1 cellular context compared by ENCODE assay signal in the genomic region with DNA sequence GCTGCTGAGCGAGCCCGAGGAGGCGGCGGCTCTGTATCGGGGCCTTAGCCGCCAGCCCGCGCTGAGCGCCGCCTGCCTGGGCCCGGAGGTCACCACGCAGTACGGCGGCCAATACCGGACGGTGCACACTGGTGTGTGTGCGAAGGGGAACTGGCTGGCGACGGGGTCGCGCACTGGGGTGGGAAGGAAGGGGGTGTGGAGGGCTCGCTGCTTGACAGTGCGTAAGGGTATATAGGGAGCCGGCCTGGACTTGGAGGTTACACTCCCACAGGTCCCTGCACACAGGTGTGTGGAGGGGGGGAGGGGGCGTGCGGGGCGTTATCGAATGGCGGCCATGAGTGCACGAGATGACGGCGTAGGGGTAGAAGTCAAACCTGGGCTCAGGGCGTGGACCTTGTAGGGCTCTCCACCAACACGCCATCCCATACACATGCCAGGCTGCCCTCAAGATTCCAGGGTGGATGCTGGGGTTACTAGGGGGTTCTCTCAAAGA.
TF ChIP-seq lines count a peak whose summit lies in the region.

No MANE protein-coding gene starts in this region.

TF ChIP-seq in HepG2, 621 proteins besides CTCF, POLR2A, EP300 and RAD21 (continued from another document and continues in another):
- TF ChIP-seq, protein P1, sequence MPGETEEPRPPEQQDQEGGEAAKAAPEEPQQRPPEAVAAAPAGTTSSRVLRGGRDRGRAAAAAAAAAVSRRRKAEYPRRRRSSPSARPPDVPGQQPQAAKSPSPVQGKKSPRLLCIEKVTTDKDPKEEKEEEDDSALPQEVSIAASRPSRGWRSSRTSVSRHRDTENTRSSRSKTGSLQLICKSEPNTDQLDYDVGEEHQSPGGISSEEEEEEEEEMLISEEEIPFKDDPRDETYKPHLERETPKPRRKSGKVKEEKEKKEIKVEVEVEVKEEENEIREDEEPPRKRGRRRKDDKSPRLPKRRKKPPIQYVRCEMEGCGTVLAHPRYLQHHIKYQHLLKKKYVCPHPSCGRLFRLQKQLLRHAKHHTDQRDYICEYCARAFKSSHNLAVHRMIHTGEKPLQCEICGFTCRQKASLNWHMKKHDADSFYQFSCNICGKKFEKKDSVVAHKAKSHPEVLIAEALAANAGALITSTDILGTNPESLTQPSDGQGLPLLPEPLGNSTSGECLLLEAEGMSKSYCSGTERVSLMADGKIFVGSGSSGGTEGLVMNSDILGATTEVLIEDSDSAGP (CRISPR knock-in tag; IDR thresholded peaks at IDR 0.05; ENCODE audit: borderline replicate concordance) = peak; percentile 44; the same call in 1 of the 2 replicates
- TF ChIP-seq, protein P2, sequence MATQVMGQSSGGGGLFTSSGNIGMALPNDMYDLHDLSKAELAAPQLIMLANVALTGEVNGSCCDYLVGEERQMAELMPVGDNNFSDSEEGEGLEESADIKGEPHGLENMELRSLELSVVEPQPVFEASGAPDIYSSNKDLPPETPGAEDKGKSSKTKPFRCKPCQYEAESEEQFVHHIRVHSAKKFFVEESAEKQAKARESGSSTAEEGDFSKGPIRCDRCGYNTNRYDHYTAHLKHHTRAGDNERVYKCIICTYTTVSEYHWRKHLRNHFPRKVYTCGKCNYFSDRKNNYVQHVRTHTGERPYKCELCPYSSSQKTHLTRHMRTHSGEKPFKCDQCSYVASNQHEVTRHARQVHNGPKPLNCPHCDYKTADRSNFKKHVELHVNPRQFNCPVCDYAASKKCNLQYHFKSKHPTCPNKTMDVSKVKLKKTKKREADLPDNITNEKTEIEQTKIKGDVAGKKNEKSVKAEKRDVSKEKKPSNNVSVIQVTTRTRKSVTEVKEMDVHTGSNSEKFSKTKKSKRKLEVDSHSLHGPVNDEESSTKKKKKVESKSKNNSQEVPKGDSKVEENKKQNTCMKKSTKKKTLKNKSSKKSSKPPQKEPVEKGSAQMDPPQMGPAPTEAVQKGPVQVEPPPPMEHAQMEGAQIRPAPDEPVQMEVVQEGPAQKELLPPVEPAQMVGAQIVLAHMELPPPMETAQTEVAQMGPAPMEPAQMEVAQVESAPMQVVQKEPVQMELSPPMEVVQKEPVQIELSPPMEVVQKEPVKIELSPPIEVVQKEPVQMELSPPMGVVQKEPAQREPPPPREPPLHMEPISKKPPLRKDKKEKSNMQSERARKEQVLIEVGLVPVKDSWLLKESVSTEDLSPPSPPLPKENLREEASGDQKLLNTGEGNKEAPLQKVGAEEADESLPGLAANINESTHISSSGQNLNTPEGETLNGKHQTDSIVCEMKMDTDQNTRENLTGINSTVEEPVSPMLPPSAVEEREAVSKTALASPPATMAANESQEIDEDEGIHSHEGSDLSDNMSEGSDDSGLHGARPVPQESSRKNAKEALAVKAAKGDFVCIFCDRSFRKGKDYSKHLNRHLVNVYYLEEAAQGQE (IDR thresholded peaks at IDR 0.05; ENCODE audit: borderline replicate concordance in 1 of 2, low read depth in 1 of 2, low read length in 2 of 2) = no peak
- TF ChIP-seq NPAS2 (CRISPR knock-in tag; IDR thresholded peaks at IDR 0.05; ENCODE audit: borderline replicate concordance) (no peak), HNRNPL (IDR thresholded peaks at IDR 0.05; ENCODE audit: low read depth, low read length) (no peak), ZNF431 (CRISPR knock-in tag; IDR thresholded peaks at IDR 0.05; ENCODE audit: borderline replicate concordance, low read depth) (peak; percentile 70; the same call in 1 of the 2 replicates), ZNF224 (CRISPR knock-in tag; IDR thresholded peaks at IDR 0.05) (no peak), XRCC5 (optimal IDR thresholded peaks at IDR 0.05; ENCODE audit: low read length) (peak; percentile 3), GABPB1 (CRISPR knock-in tag; IDR thresholded peaks at IDR 0.05) (no peak; the same call in 1 of the 2 replicates), HNRNPLL (IDR thresholded peaks at IDR 0.05; ENCODE audit: low read depth, low read length, poor library complexity, severe bottlenecking) (peak; percentile 9), YEATS4 (CRISPR knock-in tag; IDR thresholded peaks at IDR 0.05; ENCODE audit: borderline replicate concordance) (no peak), NR2C2 (CRISPR knock-in tag; IDR thresholded peaks at IDR 0.05; ENCODE audit: borderline replicate concordance) (no peak), NFE2L1 (CRISPR knock-in tag; IDR thresholded peaks at IDR 0.05; ENCODE audit: borderline replicate concordance) (no peak), PRMT3 (CRISPR knock-in tag; IDR thresholded peaks at IDR 0.05; ENCODE audit: borderline replicate concordance, low read depth) (no peak), ZNF816 (CRISPR knock-in tag; IDR thresholded peaks at IDR 0.05; ENCODE audit: borderline replicate concordance) (no peak), ZNF468 (CRISPR knock-in tag; IDR thresholded peaks at IDR 0.05) (no peak), ZFAT (CRISPR knock-in tag; conservative IDR thresholded peaks at IDR 0.05) (no peak), ZNF589 (CRISPR knock-in tag; conservative IDR thresholded peaks at IDR 0.05) (no peak), CBX1 (IDR thresholded peaks at IDR 0.05; ENCODE audit: low read depth) (no peak), ZBTB3 (CRISPR knock-in tag; IDR thresholded peaks at IDR 0.05; ENCODE audit: borderline replicate concordance, low read depth) (no peak), ZNF44 (CRISPR knock-in tag; IDR thresholded peaks at IDR 0.05) (0 out of 2 replicates have a peak, but pooled peaks have one; percentile 10), RBAK (CRISPR knock-in tag; IDR thresholded peaks at IDR 0.05) (no peak), SRY (CRISPR knock-in tag; IDR thresholded peaks at IDR 0.05) (peak; percentile 55; the same call in 1 of the 2 replicates), MATR3 (CRISPR knock-in tag; IDR thresholded peaks at IDR 0.05) (no peak), ETV5 (CRISPR knock-in tag; IDR thresholded peaks at IDR 0.05; ENCODE audit: borderline replicate concordance) (no peak; the same call in 1 of the 2 replicates)
- TF ChIP-seq, protein P3, sequence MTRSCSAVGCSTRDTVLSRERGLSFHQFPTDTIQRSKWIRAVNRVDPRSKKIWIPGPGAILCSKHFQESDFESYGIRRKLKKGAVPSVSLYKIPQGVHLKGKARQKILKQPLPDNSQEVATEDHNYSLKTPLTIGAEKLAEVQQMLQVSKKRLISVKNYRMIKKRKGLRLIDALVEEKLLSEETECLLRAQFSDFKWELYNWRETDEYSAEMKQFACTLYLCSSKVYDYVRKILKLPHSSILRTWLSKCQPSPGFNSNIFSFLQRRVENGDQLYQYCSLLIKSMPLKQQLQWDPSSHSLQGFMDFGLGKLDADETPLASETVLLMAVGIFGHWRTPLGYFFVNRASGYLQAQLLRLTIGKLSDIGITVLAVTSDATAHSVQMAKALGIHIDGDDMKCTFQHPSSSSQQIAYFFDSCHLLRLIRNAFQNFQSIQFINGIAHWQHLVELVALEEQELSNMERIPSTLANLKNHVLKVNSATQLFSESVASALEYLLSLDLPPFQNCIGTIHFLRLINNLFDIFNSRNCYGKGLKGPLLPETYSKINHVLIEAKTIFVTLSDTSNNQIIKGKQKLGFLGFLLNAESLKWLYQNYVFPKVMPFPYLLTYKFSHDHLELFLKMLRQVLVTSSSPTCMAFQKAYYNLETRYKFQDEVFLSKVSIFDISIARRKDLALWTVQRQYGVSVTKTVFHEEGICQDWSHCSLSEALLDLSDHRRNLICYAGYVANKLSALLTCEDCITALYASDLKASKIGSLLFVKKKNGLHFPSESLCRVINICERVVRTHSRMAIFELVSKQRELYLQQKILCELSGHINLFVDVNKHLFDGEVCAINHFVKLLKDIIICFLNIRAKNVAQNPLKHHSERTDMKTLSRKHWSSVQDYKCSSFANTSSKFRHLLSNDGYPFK (CRISPR knock-in tag; IDR thresholded peaks at IDR 0.05; ENCODE audit: borderline replicate concordance) = 0 out of 2 replicates have a peak, but pooled peaks have one; percentile 24
- TF ChIP-seq, protein P4, sequence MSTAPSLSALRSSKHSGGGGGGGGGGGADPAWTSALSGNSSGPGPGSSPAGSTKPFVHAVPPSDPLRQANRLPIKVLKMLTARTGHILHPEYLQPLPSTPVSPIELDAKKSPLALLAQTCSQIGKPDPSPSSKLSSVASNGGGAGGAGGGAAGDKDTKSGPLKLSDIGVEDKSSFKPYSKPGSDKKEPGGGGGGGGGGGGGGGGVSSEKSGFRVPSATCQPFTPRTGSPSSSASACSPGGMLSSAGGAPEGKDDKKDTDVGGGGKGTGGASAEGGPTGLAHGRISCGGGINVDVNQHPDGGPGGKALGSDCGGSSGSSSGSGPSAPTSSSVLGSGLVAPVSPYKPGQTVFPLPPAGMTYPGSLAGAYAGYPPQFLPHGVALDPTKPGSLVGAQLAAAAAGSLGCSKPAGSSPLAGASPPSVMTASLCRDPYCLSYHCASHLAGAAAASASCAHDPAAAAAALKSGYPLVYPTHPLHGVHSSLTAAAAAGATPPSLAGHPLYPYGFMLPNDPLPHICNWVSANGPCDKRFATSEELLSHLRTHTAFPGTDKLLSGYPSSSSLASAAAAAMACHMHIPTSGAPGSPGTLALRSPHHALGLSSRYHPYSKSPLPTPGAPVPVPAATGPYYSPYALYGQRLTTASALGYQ (CRISPR knock-in tag; IDR thresholded peaks at IDR 0.05) = no peak
- TF ChIP-seq, protein P5, sequence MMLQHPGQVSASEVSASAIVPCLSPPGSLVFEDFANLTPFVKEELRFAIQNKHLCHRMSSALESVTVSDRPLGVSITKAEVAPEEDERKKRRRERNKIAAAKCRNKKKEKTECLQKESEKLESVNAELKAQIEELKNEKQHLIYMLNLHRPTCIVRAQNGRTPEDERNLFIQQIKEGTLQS (CRISPR knock-in tag; IDR thresholded peaks at IDR 0.05) = no peak
- TF ChIP-seq, protein P6, sequence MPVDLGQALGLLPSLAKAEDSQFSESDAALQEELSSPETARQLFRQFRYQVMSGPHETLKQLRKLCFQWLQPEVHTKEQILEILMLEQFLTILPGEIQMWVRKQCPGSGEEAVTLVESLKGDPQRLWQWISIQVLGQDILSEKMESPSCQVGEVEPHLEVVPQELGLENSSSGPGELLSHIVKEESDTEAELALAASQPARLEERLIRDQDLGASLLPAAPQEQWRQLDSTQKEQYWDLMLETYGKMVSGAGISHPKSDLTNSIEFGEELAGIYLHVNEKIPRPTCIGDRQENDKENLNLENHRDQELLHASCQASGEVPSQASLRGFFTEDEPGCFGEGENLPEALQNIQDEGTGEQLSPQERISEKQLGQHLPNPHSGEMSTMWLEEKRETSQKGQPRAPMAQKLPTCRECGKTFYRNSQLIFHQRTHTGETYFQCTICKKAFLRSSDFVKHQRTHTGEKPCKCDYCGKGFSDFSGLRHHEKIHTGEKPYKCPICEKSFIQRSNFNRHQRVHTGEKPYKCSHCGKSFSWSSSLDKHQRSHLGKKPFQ (CRISPR knock-in tag; IDR thresholded peaks at IDR 0.05; ENCODE audit: insufficient replicate concordance) = peak; percentile 35
- TF ChIP-seq, protein P7, sequence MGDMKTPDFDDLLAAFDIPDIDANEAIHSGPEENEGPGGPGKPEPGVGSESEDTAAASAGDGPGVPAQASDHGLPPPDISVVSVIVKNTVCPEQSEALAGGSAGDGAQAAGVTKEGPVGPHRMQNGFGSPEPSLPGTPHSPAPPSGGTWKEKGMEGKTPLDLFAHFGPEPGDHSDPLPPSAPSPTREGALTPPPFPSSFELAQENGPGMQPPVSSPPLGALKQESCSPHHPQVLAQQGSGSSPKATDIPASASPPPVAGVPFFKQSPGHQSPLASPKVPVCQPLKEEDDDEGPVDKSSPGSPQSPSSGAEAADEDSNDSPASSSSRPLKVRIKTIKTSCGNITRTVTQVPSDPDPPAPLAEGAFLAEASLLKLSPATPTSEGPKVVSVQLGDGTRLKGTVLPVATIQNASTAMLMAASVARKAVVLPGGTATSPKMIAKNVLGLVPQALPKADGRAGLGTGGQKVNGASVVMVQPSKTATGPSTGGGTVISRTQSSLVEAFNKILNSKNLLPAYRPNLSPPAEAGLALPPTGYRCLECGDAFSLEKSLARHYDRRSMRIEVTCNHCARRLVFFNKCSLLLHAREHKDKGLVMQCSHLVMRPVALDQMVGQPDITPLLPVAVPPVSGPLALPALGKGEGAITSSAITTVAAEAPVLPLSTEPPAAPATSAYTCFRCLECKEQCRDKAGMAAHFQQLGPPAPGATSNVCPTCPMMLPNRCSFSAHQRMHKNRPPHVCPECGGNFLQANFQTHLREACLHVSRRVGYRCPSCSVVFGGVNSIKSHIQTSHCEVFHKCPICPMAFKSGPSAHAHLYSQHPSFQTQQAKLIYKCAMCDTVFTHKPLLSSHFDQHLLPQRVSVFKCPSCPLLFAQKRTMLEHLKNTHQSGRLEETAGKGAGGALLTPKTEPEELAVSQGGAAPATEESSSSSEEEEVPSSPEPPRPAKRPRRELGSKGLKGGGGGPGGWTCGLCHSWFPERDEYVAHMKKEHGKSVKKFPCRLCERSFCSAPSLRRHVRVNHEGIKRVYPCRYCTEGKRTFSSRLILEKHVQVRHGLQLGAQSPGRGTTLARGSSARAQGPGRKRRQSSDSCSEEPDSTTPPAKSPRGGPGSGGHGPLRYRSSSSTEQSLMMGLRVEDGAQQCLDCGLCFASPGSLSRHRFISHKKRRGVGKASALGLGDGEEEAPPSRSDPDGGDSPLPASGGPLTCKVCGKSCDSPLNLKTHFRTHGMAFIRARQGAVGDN (CRISPR knock-in tag; IDR thresholded peaks at IDR 0.05) = no peak
- TF ChIP-seq, protein P8, sequence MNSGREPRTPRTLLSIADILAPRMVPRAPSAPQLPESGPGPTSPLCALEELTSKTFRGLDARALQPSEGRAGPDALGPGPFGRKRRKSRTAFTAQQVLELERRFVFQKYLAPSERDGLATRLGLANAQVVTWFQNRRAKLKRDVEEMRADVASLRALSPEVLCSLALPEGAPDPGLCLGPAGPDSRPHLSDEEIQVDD (CRISPR knock-in tag; IDR thresholded peaks at IDR 0.05; ENCODE audit: borderline replicate concordance) = no peak
- TF ChIP-seq, protein P9, sequence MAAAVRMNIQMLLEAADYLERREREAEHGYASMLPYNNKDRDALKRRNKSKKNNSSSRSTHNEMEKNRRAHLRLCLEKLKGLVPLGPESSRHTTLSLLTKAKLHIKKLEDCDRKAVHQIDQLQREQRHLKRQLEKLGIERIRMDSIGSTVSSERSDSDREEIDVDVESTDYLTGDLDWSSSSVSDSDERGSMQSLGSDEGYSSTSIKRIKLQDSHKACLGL (CRISPR knock-in tag; IDR thresholded peaks at IDR 0.05) = no peak
- TF ChIP-seq, protein P10, sequence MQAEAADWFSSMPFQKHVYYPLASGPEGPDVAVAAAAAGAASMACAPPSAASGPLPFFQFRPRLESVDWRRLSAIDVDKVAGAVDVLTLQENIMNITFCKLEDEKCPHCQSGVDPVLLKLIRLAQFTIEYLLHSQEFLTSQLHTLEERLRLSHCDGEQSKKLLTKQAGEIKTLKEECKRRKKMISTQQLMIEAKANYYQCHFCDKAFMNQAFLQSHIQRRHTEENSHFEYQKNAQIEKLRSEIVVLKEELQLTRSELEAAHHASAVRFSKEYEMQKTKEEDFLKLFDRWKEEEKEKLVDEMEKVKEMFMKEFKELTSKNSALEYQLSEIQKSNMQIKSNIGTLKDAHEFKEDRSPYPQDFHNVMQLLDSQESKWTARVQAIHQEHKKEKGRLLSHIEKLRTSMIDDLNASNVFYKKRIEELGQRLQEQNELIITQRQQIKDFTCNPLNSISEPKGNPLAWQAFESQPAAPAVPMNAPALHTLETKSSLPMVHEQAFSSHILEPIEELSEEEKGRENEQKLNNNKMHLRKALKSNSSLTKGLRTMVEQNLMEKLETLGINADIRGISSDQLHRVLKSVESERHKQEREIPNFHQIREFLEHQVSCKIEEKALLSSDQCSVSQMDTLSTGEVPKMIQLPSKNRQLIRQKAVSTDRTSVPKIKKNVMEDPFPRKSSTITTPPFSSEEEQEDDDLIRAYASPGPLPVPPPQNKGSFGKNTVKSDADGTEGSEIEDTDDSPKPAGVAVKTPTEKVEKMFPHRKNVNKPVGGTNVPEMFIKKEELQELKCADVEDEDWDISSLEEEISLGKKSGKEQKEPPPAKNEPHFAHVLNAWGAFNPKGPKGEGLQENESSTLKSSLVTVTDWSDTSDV (CRISPR knock-in tag; IDR thresholded peaks at IDR 0.05) = peak; percentile 70; the same call in 1 of the 2 replicates
